In genomic region chr6:135181333-135182119, GRCh38 we compare ENCODE assay signal across 8 cellular contexts. TPM values are rescaled to one million over a fixed set of nuclear protein-coding genes. Genes with fewer than 3 reads are reported as not detected.
DNase-seq lines count a peak whose midpoint lies in the region; ATAC-seq and TF ChIP-seq lines count a peak whose summit lies in the region.

No MANE protein-coding gene starts in this region.

- ATAC-seq in activated T-cell treated with anti-CD3 and anti-CD28 coated beads, Interleukin-2, amount 50 U/mL, for 72 hours (replicated peaks in 1 of 2), result peak; percentile 1 to 3
- peak; percentile 13 for ATAC-seq in left ventricle myocardium superior

- peak overlapping the region; percentile 95 for H3K27ac Mint-ChIP-seq in activated T-cell treated with anti-CD3 and anti-CD28 coated beads, Interleukin-2, amount 50 U/mL, for 72 hours

- intact Hi-C loops in left ventricle myocardium superior (cut with micrococcal nuclease), result no loop called here

- H3K4me3 ChIP-seq in NB4 (ENCODE audit: low read depth, low read length) (peak overlapping the region; percentile 97), skeletal muscle cell (ENCODE audit: low read depth, low read length) (peak overlapping the region; percentile 59)

- no peak for TF ChIP-seq CTCF in NB4 (IDR thresholded peaks at IDR 0.05; ENCODE audit: low read depth, low read length)

- peaks cover 17 to 28% of the 10 kb centered on the region in 2 donors for H3K36me3 Mint-ChIP-seq in activated T-cell treated with anti-CD3 and anti-CD28 coated beads, Interleukin-2, amount 50 U/mL, for 72 hours (ENCODE audit: insufficient read depth in 2 of 2)

- H3K4me1 Mint-ChIP-seq in activated T-cell treated with anti-CD3 and anti-CD28 coated beads, Interleukin-2, amount 50 U/mL, for 72 hours (ENCODE audit: low read depth), result peaks cover 56% of the 10 kb centered on the region

- DNase-seq in activated CD4-positive, CD25-positive, alpha-beta regulatory T cell treated with anti-CD3 and anti-CD28 coated beads, Interleukin-2, amount 50 U/mL, for 72 hours, result peak; percentile 44
- no peak for DNase-seq in activated CD4-positive, CD25-positive, alpha-beta regulatory T cell (lab: John Stamatoyannopoulos, UW)
- DNase-seq in NB4 (ENCODE audit: low read depth), result peak; percentile 49
- peak; percentile 15 to 24 for DNase-seq in activated T-cell treated with anti-CD3 and anti-CD28 coated beads, Interleukin-2, amount 50 U/mL, for 72 hours
- no peak for DNase-seq in left ventricle myocardium superior
- no peak for DNase-seq in skeletal muscle cell (ENCODE audit: low read depth)
- DNase-seq in T1000 (lab: John Stamatoyannopoulos, UW), result no peak
- no peak for DNase-seq in Ammon's horn (ENCODE audit: low spot score)

- no peak for TF ChIP-seq POLR2A in NB4 (IDR thresholded peaks at IDR 0.05; ENCODE audit: extremely low read depth, insufficient read length)

- H3K9me3 Mint-ChIP-seq in activated T-cell treated with anti-CD3 and anti-CD28 coated beads, Interleukin-2, amount 50 U/mL, for 72 hours, result no peaks in the 10 kb centered on the region

- no peaks in the 10 kb centered on the region for H3K27me3 Mint-ChIP-seq in activated T-cell treated with anti-CD3 and anti-CD28 coated beads, Interleukin-2, amount 50 U/mL, for 72 hours (ENCODE audit: low read depth)

- peak overlapping the region; percentile 81 to 98 for H3K4me3 Mint-ChIP-seq in activated T-cell treated with anti-CD3 and anti-CD28 coated beads, Interleukin-2, amount 50 U/mL, for 72 hours

RNA-seq across cellular contexts. Expression of gene MYB, which starts 0.4 kb away (rescaled TPM):
- 10 to 100 TPM; 89.6 to 91.4 TPM for total RNA-seq in activated T-cell treated with anti-CD3 and anti-CD28 coated beads, Interleukin-2, amount 50 U/mL, for 72 hours
- total RNA-seq in left ventricle myocardium superior, result 0.15 TPM

Comparison
In these comparisons a context has a peak if more than half of its experiments do, and no peak if none do; other contexts are left out.
1. DNase-seq: peak in activated CD4-positive, CD25-positive, alpha-beta regulatory T cell treated with anti-CD3 and anti-CD28 coated beads, Interleukin-2, amount 50 U/mL, for 72 hours (single experiment), NB4 (single experiment) and activated T-cell treated with anti-CD3 and anti-CD28 coated beads, Interleukin-2, amount 50 U/mL, for 72 hours (2 of 2); none in activated CD4-positive, CD25-positive, alpha-beta regulatory T cell (0 of 4), left ventricle myocardium superior (single experiment), skeletal muscle cell (single experiment), T1000 (single experiment) and Ammon's horn (single experiment).
2. RNA of gene MYB, which starts 0.4 kb away (total RNA-seq): 89.6 to 91.4 TPM in activated T-cell treated with anti-CD3 and anti-CD28 coated beads, Interleukin-2, amount 50 U/mL, for 72 hours; 0.15 TPM in left ventricle myocardium superior (single experiment); every median in the first group is over 10 times any median in the second.